9 cellular contexts compared by ENCODE assay signal in the genomic region with DNA sequence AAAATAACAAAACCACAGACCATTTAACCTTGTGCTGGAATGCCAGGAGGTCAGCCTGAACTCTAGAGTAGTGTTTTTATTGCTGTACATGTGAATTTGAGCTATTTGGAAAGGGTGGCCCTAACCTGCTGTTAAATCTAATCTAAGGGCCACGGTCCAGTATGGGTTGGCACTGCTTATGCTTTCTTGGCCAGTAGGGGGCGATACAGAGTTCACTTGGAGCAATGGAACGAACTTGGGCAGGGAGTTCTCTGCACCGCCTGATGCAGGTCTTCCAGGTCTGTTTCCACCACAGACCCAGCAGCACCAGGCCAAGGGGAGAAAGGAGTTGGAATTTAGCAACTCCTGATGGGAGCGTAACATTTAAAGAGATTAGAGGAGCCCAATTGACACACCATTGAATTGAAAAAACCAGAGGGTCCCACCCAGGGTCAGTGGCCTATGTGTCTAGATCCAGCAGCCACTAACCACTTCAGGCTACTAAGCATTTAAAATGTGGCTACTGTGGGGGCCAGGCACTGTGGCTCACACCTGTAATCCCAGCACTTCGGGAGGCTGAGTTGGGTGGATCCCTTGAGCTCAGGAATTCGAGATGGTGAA.
A peak's percentile ranks its signal among the peaks of the same experiment; 100 is the strongest.
DNase-seq lines count a peak whose midpoint lies in the region; ATAC-seq and TF ChIP-seq lines count a peak whose summit lies in the region.
"Had no signal": no experiment of that assay in that cellular context is flagged by ENCODE, and none has a peak within 500 bp of the region (broad histone marks: within the 10 kb centered on the region; RNA-seq: fewer than 3 reads in every experiment).

No MANE protein-coding gene starts in this region.

- TF ChIP-seq CTCF in BE2C (IDR thresholded peaks at IDR 0.05; ENCODE audit: low read depth, low read length) = peak; percentile 86
- TF ChIP-seq CTCF in GM20000 (IDR thresholded peaks at IDR 0.05; ENCODE audit: extremely low read depth, missing control alignments) = peak; percentile 82
- TF ChIP-seq CTCF in kidney epithelial cell (IDR thresholded peaks at IDR 0.05; ENCODE audit: insufficient read depth, low read length, poor library complexity, severe bottlenecking) = peak; percentile 62

- H3K9me3 ChIP-seq in BE2C = no peaks in the 10 kb centered on the region

- DNase-seq in BE2C (peak; percentile 67), GM20000 (ENCODE audit: low spot score) (peak; percentile 72), SHP77 treated with DMSO at 0.1 percent for 48 hours (lab: John Stamatoyannopoulos, UW) (peak; percentile 5), kidney epithelial cell (ENCODE audit: low read depth) (no peak), RKO (ENCODE audit: low spot score) (no peak)
- peak; percentile 73 for DNase-seq in activated naive CD4-positive, alpha-beta T cell treated with Interleukin-2 at 50 U/mL for 16 hours
- DNase-seq in stimulated activated CD8-positive, alpha-beta memory T cell treated with anti-CD3 and anti-CD28 coated beads, Interleukin-15, amount 100 ng/mL, for 48 hours (ENCODE audit: low read depth in 2 of 2) = peak; percentile 35 to 43

- H3K27me3 ChIP-seq in BE2C = no peaks in the 10 kb centered on the region
- no peaks in the 10 kb centered on the region for H3K27me3 ChIP-seq in kidney epithelial cell (ENCODE audit: control insufficient read depth, insufficient read depth, low read length)

- no peak overlapping the region for H3K4me3 ChIP-seq in BE2C (ENCODE audit: low read depth, low read length)
- no peak overlapping the region for H3K4me3 ChIP-seq in kidney epithelial cell (ENCODE audit: low read depth, low read length)
- H3K4me3 ChIP-seq: skin epidermis had no signal

- H3K36me3 ChIP-seq in BE2C (no peaks in the 10 kb centered on the region), kidney epithelial cell (ENCODE audit: control insufficient read depth, insufficient read depth, low read length) (no peaks in the 10 kb centered on the region)

- H3K4me1 ChIP-seq in BE2C = peaks cover 9% of the 10 kb centered on the region

- no peak for ATAC-seq in HG03175 (IDR thresholded peaks at IDR 0.05; ENCODE audit: unreplicated experiment)

Comparison
In these comparisons a context has a peak if more than half of its experiments do, and no peak if none do; other contexts are left out.
1. DNase-seq: peak in BE2C (single experiment), GM20000 (single experiment), SHP77 treated with DMSO at 0.1 percent for 48 hours (single experiment), activated naive CD4-positive, alpha-beta T cell treated with Interleukin-2 at 50 U/mL for 16 hours (single experiment) and stimulated activated CD8-positive, alpha-beta memory T cell treated with anti-CD3 and anti-CD28 coated beads, Interleukin-15, amount 100 ng/mL, for 48 hours (2 of 2); none in kidney epithelial cell (single experiment) and RKO (single experiment).
2. Peak in every context shown above with its lines, with median percentiles within 50 percentile points of each other: CTCF ChIP-seq.